Comparison of ENCODE assay signal across 8 cellular contexts in the genomic region with DNA sequence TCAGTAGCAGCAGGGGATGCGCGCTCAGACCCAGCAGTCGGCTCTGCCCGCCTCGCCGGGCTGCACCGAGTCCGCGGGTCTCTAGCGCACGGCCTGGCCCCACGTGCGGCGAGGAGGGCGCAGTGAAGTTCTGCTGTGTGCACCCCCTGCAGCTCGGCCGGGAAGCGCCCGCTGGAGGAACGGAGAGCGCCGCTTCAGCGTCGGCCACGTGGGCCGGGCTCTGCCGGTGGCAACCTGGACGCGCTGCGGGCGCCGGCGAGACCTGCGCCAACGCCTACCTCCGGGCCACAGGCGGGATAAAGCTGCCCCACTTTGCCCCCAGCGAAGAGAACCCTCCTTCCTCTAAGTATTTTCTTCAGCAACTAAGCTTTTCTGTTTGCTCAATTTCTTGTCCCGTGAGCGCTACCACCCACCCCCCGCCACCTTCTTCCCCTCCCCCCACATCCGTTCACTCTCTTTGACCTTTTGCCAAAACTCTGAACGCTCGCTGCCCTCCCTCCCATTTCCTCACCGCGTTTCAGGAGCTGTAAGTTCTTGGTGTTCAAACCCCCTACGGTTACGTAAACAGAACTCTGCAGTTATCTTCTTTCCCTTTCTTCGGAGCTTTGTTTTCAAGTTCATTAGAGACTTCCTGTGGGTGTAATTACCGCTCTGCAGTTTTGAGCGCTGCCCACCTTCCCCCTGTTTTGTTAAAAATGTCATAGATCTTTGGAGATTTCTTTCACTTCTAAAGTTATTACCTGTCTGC.
DNase-seq lines count a peak whose midpoint lies in the region; ATAC-seq and TF ChIP-seq lines count a peak whose summit lies in the region.

No MANE protein-coding gene starts in this region.

- DNase-seq in GM13977 (ENCODE audit: low spot score) (peak; percentile 32), T follicular helper cell (ENCODE audit: low read depth) (peak; percentile 67)
- peak; percentile 41 for DNase-seq in activated naive CD8-positive, alpha-beta T cell treated with anti-CD3 and anti-CD28 coated beads, Interleukin-2, amount 50 U/mL, for 16 hours (ENCODE audit: low read depth, low spot score)

- H3K4me1 ChIP-seq in iPS-18a (ENCODE audit: control insufficient read depth, low read depth, low read length), result peaks cover 10% of the 10 kb centered on the region

- in situ Hi-C loops in GM13977 (cut with MboI; ENCODE audit: low pct_unique_long_range_greater_than_20kb, low sequenced_read_pairs, unreplicated experiment), result no loop called here

- H3K27ac ChIP-seq in iPS-18a (ENCODE audit: low read length) (no peak overlapping the region), skin epidermis (peak overlapping the region in 17 of 21 experiments; percentile 17 to 89 (median 66))

- no peaks in the 10 kb centered on the region for H3K36me3 ChIP-seq in iPS-18a (ENCODE audit: control insufficient read depth, low read depth, low read length)

- peaks cover 44% of the 10 kb centered on the region for H3K27me3 ChIP-seq in iPS-18a (ENCODE audit: control insufficient read depth, insufficient read depth, low read length)

- TF ChIP-seq CTCF in GM13977 (IDR thresholded peaks at IDR 0.05; ENCODE audit: extremely low read depth, insufficient read depth, missing control alignments), result no peak

- H3K9me3 ChIP-seq in iPS-18a (ENCODE audit: control insufficient read depth, low read depth, low read length), result no peaks in the 10 kb centered on the region

- H3K4me3 ChIP-seq in iPS-18a (ENCODE audit: low read length) (peak overlapping the region; percentile 72), skin epidermis (peak overlapping the region; percentile 24 to 46 (median 30))

- peak overlapping the region; percentile 46 for H3K9ac ChIP-seq in iPS-18a (ENCODE audit: low read length)

- peak; percentile 47 for ATAC-seq in HG03045 (IDR thresholded peaks at IDR 0.05; ENCODE audit: unreplicated experiment)
- no peak for ATAC-seq in GM19467 (IDR thresholded peaks at IDR 0.05; ENCODE audit: unreplicated experiment)
- ATAC-seq in HG02938 (IDR thresholded peaks at IDR 0.05; ENCODE audit: unreplicated experiment), result no peak
